8 cellular contexts compared by ENCODE assay signal in genomic region chr2:69816923-69817542, GRCh38. TPM values are rescaled to one million over a fixed set of nuclear protein-coding genes. Genes with fewer than 3 reads are reported as not detected.
DNase-seq lines count a peak whose midpoint lies in the region; FAIRE-seq and TF ChIP-seq lines count a peak whose summit lies in the region.
"Had no signal": no experiment of that assay in that cellular context is flagged by ENCODE, and none has a peak within 500 bp of the region (broad histone marks: within the 10 kb centered on the region; RNA-seq: fewer than 3 reads in every experiment).

No MANE protein-coding gene starts in this region.

- intact Hi-C loops in activated T-helper 2 cell treated with anti-CD3 and anti-CD28 coated beads, Interferon-gamma antibody, Interleukin-2, Interleukin-4, amounts not matched to agents 10 μg/mL and 5 μg/mL and 100 μg/mL, durations not matched to agents 14 hours and 24 hours and 36 hours (cut with micrococcal nuclease) = loop anchor here (1.0 kb wide), 2 partner anchors 75 to 93 kb away; partner anchors contain the start of gene ANXA4

- H3K79me2 ChIP-seq in MM.1S (ENCODE audit: low read length) = no peaks in the 10 kb centered on the region

- peaks cover 11% of the 10 kb centered on the region for H3K4me1 Mint-ChIP-seq in activated T-helper 2 cell treated with anti-CD3 and anti-CD28 coated beads, Interferon-gamma antibody, Interleukin-2, Interleukin-4, amounts not matched to agents 10 μg/mL and 5 μg/mL and 100 μg/mL, durations not matched to agents 14 hours and 24 hours and 36 hours (ENCODE audit: low read depth)
- peaks cover 5% of the 10 kb centered on the region for H3K4me1 Mint-ChIP-seq in osteocyte (ENCODE audit: unreplicated experiment)

- no peaks in the 10 kb centered on the region for H3K36me3 ChIP-seq in MM.1S (replicated peaks; ENCODE audit: insufficient read depth, low read length)
- peaks cover 0 to 61% (median 0%) of the 10 kb centered on the region in 3 donors for H3K36me3 ChIP-seq in tibial nerve

- 15 to 18% methylated on average over 3 of the region's 3 CpGs for whole genome bisulfite sequencing in tibial nerve, 2 donors

- no peaks in the 10 kb centered on the region for H3K9me3 ChIP-seq in MM.1S (replicated peaks; ENCODE audit: insufficient read depth, low read length)
- no peaks in the 10 kb centered on the region for H3K9me3 ChIP-seq in tibial nerve

- H3K4me1 ChIP-seq in MM.1S (ENCODE audit: low read length) (no peaks in the 10 kb centered on the region), tibial nerve (peaks cover 0 to 13% (median 0%) of the 10 kb centered on the region in 4 donors)

- no peaks in the 10 kb centered on the region for H3K9me2 ChIP-seq in MM.1S (replicated peaks; ENCODE audit: insufficient read depth, low read length)

- peak in 1 of 2 donors; percentile 74 for TF ChIP-seq EP300 in tibial nerve (IDR thresholded peaks at IDR 0.05)

- H3K4me2 ChIP-seq in MM.1S (ENCODE audit: low read depth, low read length) = no peak overlapping the region

- FAIRE-seq in GM12891 (lab: Jason Lieb, UNC) = peak; percentile 66

- no peak overlapping the region for H2AFZ ChIP-seq in MM.1S (ENCODE audit: low read length)

- H3K27ac ChIP-seq in MM.1S (ENCODE audit: low read length) = no peak overlapping the region
- peak overlapping the region in 2 of 4 donors; percentile 23 to 40 for H3K27ac ChIP-seq in tibial nerve

- no peaks in the 10 kb centered on the region for H3F3A ChIP-seq in MM.1S (ENCODE audit: insufficient read depth, low read length)

- TF ChIP-seq CTCF in MM.1S (IDR thresholded peaks at IDR 0.05; ENCODE audit: low read length) = peak; percentile 92
- TF ChIP-seq CTCF in foreskin fibroblast (IDR thresholded peaks at IDR 0.05; ENCODE audit: low read depth, low read length) = peak; percentile 79
- TF ChIP-seq CTCF in osteocyte (IDR thresholded peaks at IDR 0.05) = peak; percentile 91
- peak; percentile 79 to 95 (median 94) for TF ChIP-seq CTCF in tibial nerve (IDR thresholded peaks at IDR 0.05)

- DNase-seq in GM12891 (ENCODE audit: insufficient read length, low spot score) = peak; percentile 21
- peak; percentile 89 for DNase-seq in MM.1S
- peak; percentile 38 to 47 for DNase-seq in SHP77 (lab: John Stamatoyannopoulos, UW)
- DNase-seq in activated T-helper 2 cell treated with anti-CD3 and anti-CD28 coated beads, Interferon-gamma antibody, Interleukin-2, Interleukin-4, amounts not matched to agents 10 μg/mL and 5 μg/mL and 100 μg/mL, durations not matched to agents 14 hours and 24 hours and 36 hours (ENCODE audit: low spot score) = peak; percentile 66
- DNase-seq in foreskin fibroblast = peak; percentile 62 to 87
- DNase-seq in osteocyte (ENCODE audit: extremely low spot score, unreplicated experiment) = no peak
- DNase-seq in tibial nerve (ENCODE audit: low spot score in 2 of 2) = peak; percentile 72 to 90

- no peak overlapping the region for H3K4me3 ChIP-seq in MM.1S (ENCODE audit: low read length)
- H3K4me3 ChIP-seq in foreskin fibroblast (ENCODE audit: low read depth in 1 of 2, low read length in 2 of 2) = no peak overlapping the region
- no peak overlapping the region for H3K4me3 ChIP-seq in tibial nerve

- no peak overlapping the region for H3K27ac Mint-ChIP-seq in activated T-helper 2 cell treated with anti-CD3 and anti-CD28 coated beads, Interferon-gamma antibody, Interleukin-2, Interleukin-4, amounts not matched to agents 10 μg/mL and 5 μg/mL and 100 μg/mL, durations not matched to agents 14 hours and 24 hours and 36 hours
- no peak overlapping the region for H3K27ac Mint-ChIP-seq in osteocyte (ENCODE audit: unreplicated experiment)
- H3K27ac Mint-ChIP-seq: stimulated activated naive CD8-positive, alpha-beta T cell treated with anti-CD3 and anti-CD28 coated beads, Interleukin-15, Interleukin-2, amounts not matched to agents 100 ng/mL and 50 ng/mL, for 24 hours had no signal

- H3K9ac ChIP-seq in MM.1S (ENCODE audit: low read length) = no peak overlapping the region

- H3K36me3 Mint-ChIP-seq in activated T-helper 2 cell treated with anti-CD3 and anti-CD28 coated beads, Interferon-gamma antibody, Interleukin-2, Interleukin-4, amounts not matched to agents 10 μg/mL and 5 μg/mL and 100 μg/mL, durations not matched to agents 14 hours and 24 hours and 36 hours (ENCODE audit: low read depth) = peaks cover 44% of the 10 kb centered on the region
- H3K36me3 Mint-ChIP-seq in osteocyte (ENCODE audit: unreplicated experiment) = peaks cover 29% of the 10 kb centered on the region

- no peaks in the 10 kb centered on the region for H3K9me3 Mint-ChIP-seq in activated T-helper 2 cell treated with anti-CD3 and anti-CD28 coated beads, Interferon-gamma antibody, Interleukin-2, Interleukin-4, amounts not matched to agents 10 μg/mL and 5 μg/mL and 100 μg/mL, durations not matched to agents 14 hours and 24 hours and 36 hours
- no peaks in the 10 kb centered on the region for H3K9me3 Mint-ChIP-seq in osteocyte (ENCODE audit: unreplicated experiment)
- H3K9me3 Mint-ChIP-seq: stimulated activated naive CD8-positive, alpha-beta T cell treated with anti-CD3 and anti-CD28 coated beads, Interleukin-15, Interleukin-2, amounts not matched to agents 100 ng/mL and 50 ng/mL, for 24 hours had no signal

- no peaks in the 10 kb centered on the region for H4K20me1 ChIP-seq in MM.1S (ENCODE audit: insufficient read depth, low read length)

- no peak for TF ChIP-seq POLR2A in GM12891 (IDR thresholded peaks at IDR 0.05; ENCODE audit: low read depth, low read length)
- no peak for TF ChIP-seq POLR2A in tibial nerve (IDR thresholded peaks at IDR 0.05)

- no peaks in the 10 kb centered on the region for H3K27me3 Mint-ChIP-seq in activated T-helper 2 cell treated with anti-CD3 and anti-CD28 coated beads, Interferon-gamma antibody, Interleukin-2, Interleukin-4, amounts not matched to agents 10 μg/mL and 5 μg/mL and 100 μg/mL, durations not matched to agents 14 hours and 24 hours and 36 hours (ENCODE audit: low read depth)
- no peaks in the 10 kb centered on the region for H3K27me3 Mint-ChIP-seq in osteocyte (ENCODE audit: unreplicated experiment)
- H3K27me3 Mint-ChIP-seq: stimulated activated naive CD8-positive, alpha-beta T cell treated with anti-CD3 and anti-CD28 coated beads, Interleukin-15, Interleukin-2, amounts not matched to agents 100 ng/mL and 50 ng/mL, for 24 hours had no signal

- no peak overlapping the region for H3K4me3 Mint-ChIP-seq in activated T-helper 2 cell treated with anti-CD3 and anti-CD28 coated beads, Interferon-gamma antibody, Interleukin-2, Interleukin-4, amounts not matched to agents 10 μg/mL and 5 μg/mL and 100 μg/mL, durations not matched to agents 14 hours and 24 hours and 36 hours (ENCODE audit: low read depth)
- H3K4me3 Mint-ChIP-seq in osteocyte (ENCODE audit: unreplicated experiment) = no peak overlapping the region
- H3K4me3 Mint-ChIP-seq: stimulated activated naive CD8-positive, alpha-beta T cell treated with anti-CD3 and anti-CD28 coated beads, Interleukin-15, Interleukin-2, amounts not matched to agents 100 ng/mL and 50 ng/mL, for 24 hours had no signal

- H3K27me3 ChIP-seq in MM.1S (replicated peaks; ENCODE audit: insufficient read depth, low read length) (no peaks in the 10 kb centered on the region), tibial nerve (no peaks in the 10 kb centered on the region)

TF ChIP-seq in GM12891, 5 proteins besides CTCF, POLR2A, EP300 and RAD21:
- TF ChIP-seq PAX5 (IDR thresholded peaks at IDR 0.05; ENCODE audit: insufficient read depth, low read length, severe bottlenecking) (no peak), POLR2AphosphoS5 (IDR thresholded peaks at IDR 0.05; ENCODE audit: low read depth, low read length) (no peak), SPI1 (IDR thresholded peaks at IDR 0.05; ENCODE audit: low read depth, low read length) (peak; percentile 83), POU2F2 (IDR thresholded peaks at IDR 0.05; ENCODE audit: low read depth, low read length) (no peak), TAF1 (IDR thresholded peaks at IDR 0.05; ENCODE audit: low read depth, low read length) (no peak)

RNA-seq across cellular contexts. Expression of gene GMCL1, which starts 12.4 kb away (rescaled TPM):
- 4.5 TPM for polyA plus RNA-seq in GM12891 (2012; ENCODE audit: low read depth, missing spikeins)
- total RNA-seq in activated T-helper 2 cell treated with anti-CD3 and anti-CD28 coated beads, Interferon-gamma antibody, Interleukin-2, Interleukin-4, amounts not matched to agents 10 μg/mL and 5 μg/mL and 100 μg/mL, durations not matched to agents 14 hours and 24 hours and 36 hours = 29.2 and 29.3 TPM in 2 replicates
- total RNA-seq in osteocyte (14.1 and 16.1 TPM in 2 replicates), tibial nerve (10 to 100 TPM; 11.2 to 20.1 (median 15.5) TPM)
